Comparison of ENCODE assay signal across 1 cellular context in the genomic region with DNA sequence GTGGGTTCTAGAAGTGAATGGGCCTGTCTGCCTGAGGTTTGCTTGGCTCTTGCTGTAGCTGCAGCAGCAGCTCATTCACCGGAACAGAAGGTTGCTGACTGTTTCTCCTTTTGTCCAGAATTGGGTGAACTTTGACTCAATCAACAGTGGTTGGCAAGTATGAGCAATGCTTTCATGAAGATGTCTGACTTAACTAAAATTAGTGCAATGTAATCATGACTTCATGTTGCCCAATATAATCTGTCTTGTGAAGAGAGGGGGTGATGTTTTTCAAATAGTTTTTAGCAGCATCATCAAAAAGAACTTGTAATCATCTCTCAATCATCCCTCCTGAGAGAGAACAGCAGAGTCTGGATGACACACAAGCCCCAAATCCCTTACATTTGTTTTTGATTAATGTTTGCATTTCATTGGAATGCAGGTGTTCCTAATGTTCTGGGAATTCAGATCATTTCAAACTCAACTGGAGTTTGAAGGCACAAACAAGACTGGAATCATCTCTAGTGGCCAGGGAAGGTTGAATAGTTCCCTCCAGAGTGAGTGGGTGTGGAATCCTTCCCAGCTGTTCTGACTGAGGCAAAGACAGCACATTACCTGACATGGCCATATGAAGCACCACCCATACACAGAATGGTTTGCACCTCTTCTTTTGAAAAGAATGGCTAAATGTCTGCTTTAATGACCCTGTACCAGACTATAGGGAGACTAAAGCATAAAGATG.
TF ChIP-seq lines count a peak whose summit lies in the region.

No MANE protein-coding gene starts in this region.

TF ChIP-seq in K562, 482 proteins besides CTCF, POLR2A, EP300 and RAD21 (continued from another document):
- TF ChIP-seq SMAD1 (IDR thresholded peaks at IDR 0.05; ENCODE audit: low read depth, low read length, partially characterized antibody) (no peak), ZNF764 (CRISPR knock-in tag; IDR thresholded peaks at IDR 0.05; ENCODE audit: low read depth) (no peak), MED1 (CRISPR knock-in tag; IDR thresholded peaks at IDR 0.05; ENCODE audit: borderline replicate concordance) (no peak), SAP30 (IDR thresholded peaks at IDR 0.05; ENCODE audit: borderline replicate concordance, insufficient read depth, low read depth, low read length, poor library complexity, severe bottlenecking) (no peak), CEBPB (tag; IDR thresholded peaks at IDR 0.05) (peak; percentile 38; the same call in 1 of the 2 replicates), PPARD (CRISPR knock-in tag; IDR thresholded peaks at IDR 0.05) (no peak), MIER1 (IDR thresholded peaks at IDR 0.05; ENCODE audit: low read depth) (no peak), ZNF445 (CRISPR knock-in tag; IDR thresholded peaks at IDR 0.05; ENCODE audit: low read depth) (no peak), C11orf30 (IDR thresholded peaks at IDR 0.05; ENCODE audit: low read depth) (peak; percentile 59), ZC3H11A (IDR thresholded peaks at IDR 0.05; ENCODE audit: low read depth, low read length) (no peak), PURB (CRISPR knock-in tag; IDR thresholded peaks at IDR 0.05; ENCODE audit: low read depth) (no peak), SIN3B (IDR thresholded peaks at IDR 0.05; ENCODE audit: low read depth) (no peak), PHB (CRISPR knock-in tag; IDR thresholded peaks at IDR 0.05) (no peak), MEF2D (tag; conservative IDR thresholded peaks at IDR 0.05; ENCODE audit: low read depth) (no peak), SMARCC2 (IDR thresholded peaks at IDR 0.05; ENCODE audit: low read depth) (no peak), ZNF3 (CRISPR knock-in tag; IDR thresholded peaks at IDR 0.05) (no peak), CREM (IDR thresholded peaks at IDR 0.05; ENCODE audit: low read depth) (no peak), MCM3 (IDR thresholded peaks at IDR 0.05) (no peak), KLF13 (tag; IDR thresholded peaks at IDR 0.05; ENCODE audit: borderline replicate concordance, low read depth) (no peak), HDAC1 (IDR thresholded peaks at IDR 0.05) (no peak), CEBPG (CRISPR knock-in tag; IDR thresholded peaks at IDR 0.05) (no peak), CEBPG (tag; conservative IDR thresholded peaks at IDR 0.05 in 1 of 2, IDR thresholded peaks at IDR 0.05 in 1 of 2) (peak; percentile 15 to 20; a peak in 1 of 4 replicates), FIP1L1 (IDR thresholded peaks at IDR 0.05; ENCODE audit: low read depth, low read length, poor library complexity, severe bottlenecking) (no peak), GTF2E2 (tag; IDR thresholded peaks at IDR 0.05) (no peak), NELFE (IDR thresholded peaks at IDR 0.05; ENCODE audit: insufficient read depth, insufficient read length) (no peak), FOXJ2 (tag; IDR thresholded peaks at IDR 0.05) (no peak), ZNF316 (IDR thresholded peaks at IDR 0.05) (peak; percentile 82), LARP7 (IDR thresholded peaks at IDR 0.05) (no peak), RBM17 (IDR thresholded peaks at IDR 0.05; ENCODE audit: borderline replicate concordance, low read depth, low read length) (no peak), ZNF77 (CRISPR knock-in tag; IDR thresholded peaks at IDR 0.05) (no peak), ZNF121 (CRISPR knock-in tag; conservative IDR thresholded peaks at IDR 0.05) (no peak)
- TF ChIP-seq, protein P1, sequence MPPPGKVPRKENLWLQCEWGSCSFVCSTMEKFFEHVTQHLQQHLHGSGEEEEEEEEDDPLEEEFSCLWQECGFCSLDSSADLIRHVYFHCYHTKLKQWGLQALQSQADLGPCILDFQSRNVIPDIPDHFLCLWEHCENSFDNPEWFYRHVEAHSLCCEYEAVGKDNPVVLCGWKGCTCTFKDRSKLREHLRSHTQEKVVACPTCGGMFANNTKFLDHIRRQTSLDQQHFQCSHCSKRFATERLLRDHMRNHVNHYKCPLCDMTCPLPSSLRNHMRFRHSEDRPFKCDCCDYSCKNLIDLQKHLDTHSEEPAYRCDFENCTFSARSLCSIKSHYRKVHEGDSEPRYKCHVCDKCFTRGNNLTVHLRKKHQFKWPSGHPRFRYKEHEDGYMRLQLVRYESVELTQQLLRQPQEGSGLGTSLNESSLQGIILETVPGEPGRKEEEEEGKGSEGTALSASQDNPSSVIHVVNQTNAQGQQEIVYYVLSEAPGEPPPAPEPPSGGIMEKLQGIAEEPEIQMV (tag; conservative IDR thresholded peaks at IDR 0.05; ENCODE audit: low read depth) = no peak
- TF ChIP-seq, protein P2, sequence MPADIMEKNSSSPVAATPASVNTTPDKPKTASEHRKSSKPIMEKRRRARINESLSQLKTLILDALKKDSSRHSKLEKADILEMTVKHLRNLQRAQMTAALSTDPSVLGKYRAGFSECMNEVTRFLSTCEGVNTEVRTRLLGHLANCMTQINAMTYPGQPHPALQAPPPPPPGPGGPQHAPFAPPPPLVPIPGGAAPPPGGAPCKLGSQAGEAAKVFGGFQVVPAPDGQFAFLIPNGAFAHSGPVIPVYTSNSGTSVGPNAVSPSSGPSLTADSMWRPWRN (IDR thresholded peaks at IDR 0.05; ENCODE audit: low read depth) = no peak
- TF ChIP-seq, protein P3, sequence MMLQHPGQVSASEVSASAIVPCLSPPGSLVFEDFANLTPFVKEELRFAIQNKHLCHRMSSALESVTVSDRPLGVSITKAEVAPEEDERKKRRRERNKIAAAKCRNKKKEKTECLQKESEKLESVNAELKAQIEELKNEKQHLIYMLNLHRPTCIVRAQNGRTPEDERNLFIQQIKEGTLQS (IDR thresholded peaks at IDR 0.05) = peak; percentile 63
- TF ChIP-seq, protein P3 (CRISPR knock-in tag; conservative IDR thresholded peaks at IDR 0.05) = no peak
- TF ChIP-seq, protein P4, sequence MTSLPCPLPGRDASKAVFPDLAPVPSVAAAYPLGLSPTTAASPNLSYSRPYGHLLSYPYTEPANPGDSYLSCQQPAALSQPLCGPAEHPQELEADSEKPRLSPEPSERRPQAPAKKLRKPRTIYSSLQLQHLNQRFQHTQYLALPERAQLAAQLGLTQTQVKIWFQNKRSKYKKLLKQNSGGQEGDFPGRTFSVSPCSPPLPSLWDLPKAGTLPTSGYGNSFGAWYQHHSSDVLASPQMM (CRISPR knock-in tag; IDR thresholded peaks at IDR 0.05) = no peak
- TF ChIP-seq, protein P5, sequence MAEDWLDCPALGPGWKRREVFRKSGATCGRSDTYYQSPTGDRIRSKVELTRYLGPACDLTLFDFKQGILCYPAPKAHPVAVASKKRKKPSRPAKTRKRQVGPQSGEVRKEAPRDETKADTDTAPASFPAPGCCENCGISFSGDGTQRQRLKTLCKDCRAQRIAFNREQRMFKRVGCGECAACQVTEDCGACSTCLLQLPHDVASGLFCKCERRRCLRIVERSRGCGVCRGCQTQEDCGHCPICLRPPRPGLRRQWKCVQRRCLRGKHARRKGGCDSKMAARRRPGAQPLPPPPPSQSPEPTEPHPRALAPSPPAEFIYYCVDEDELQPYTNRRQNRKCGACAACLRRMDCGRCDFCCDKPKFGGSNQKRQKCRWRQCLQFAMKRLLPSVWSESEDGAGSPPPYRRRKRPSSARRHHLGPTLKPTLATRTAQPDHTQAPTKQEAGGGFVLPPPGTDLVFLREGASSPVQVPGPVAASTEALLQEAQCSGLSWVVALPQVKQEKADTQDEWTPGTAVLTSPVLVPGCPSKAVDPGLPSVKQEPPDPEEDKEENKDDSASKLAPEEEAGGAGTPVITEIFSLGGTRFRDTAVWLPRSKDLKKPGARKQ (CRISPR knock-in tag; IDR thresholded peaks at IDR 0.05) = no peak
- TF ChIP-seq, protein P6, sequence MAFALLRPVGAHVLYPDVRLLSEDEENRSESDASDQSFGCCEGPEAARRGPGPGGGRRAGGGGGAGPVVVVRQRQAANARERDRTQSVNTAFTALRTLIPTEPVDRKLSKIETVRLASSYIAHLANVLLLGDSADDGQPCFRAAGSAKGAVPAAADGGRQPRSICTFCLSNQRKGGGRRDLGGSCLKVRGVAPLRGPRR (CRISPR knock-in tag; IDR thresholded peaks at IDR 0.05) = no peak
- TF ChIP-seq, protein P7, sequence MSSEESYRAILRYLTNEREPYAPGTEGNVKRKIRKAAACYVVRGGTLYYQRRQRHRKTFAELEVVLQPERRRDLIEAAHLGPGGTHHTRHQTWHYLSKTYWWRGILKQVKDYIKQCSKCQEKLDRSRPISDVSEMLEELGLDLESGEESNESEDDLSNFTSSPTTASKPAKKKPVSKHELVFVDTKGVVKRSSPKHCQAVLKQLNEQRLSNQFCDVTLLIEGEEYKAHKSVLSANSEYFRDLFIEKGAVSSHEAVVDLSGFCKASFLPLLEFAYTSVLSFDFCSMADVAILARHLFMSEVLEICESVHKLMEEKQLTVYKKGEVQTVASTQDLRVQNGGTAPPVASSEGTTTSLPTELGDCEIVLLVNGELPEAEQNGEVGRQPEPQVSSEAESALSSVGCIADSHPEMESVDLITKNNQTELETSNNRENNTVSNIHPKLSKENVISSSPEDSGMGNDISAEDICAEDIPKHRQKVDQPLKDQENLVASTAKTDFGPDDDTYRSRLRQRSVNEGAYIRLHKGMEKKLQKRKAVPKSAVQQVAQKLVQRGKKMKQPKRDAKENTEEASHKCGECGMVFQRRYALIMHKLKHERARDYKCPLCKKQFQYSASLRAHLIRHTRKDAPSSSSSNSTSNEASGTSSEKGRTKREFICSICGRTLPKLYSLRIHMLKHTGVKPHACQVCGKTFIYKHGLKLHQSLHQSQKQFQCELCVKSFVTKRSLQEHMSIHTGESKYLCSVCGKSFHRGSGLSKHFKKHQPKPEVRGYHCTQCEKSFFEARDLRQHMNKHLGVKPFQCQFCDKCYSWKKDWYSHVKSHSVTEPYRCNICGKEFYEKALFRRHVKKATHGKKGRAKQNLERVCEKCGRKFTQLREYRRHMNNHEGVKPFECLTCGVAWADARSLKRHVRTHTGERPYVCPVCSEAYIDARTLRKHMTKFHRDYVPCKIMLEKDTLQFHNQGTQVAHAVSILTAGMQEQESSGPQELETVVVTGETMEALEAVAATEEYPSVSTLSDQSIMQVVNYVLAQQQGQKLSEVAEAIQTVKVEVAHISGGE (CRISPR knock-in tag; IDR thresholded peaks at IDR 0.05) = no peak
